ENCODE assay signal across 1 cellular context in the genomic region with DNA sequence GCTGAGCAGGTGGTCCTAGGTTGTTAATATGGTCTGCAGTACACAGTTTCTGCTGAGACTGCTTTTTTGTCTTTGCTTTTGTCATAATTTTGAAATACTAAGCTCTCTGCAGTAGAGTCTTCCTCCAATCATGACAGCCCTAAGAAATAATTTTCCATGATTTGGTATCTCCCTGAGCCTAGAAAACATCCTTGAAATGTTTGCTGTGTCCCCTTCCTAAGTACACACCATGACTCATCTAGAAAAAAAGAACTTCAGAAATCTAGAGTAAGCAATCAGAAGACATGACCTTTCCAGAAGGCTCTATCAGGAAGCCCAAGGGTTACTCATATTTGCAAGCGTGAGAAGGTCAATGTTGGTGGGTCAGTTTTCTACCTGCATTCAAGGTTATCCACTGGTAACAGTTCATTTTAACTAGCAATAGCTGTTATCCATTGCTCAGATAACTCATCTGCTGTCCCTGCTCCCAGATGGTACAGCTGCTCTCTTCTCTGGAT.
TF ChIP-seq lines count a peak whose summit lies in the region.

No MANE protein-coding gene starts in this region.

TF ChIP-seq in HepG2, 621 proteins besides CTCF, POLR2A, EP300 and RAD21 (continued from another document and continues in another):
- TF ChIP-seq, protein P1, sequence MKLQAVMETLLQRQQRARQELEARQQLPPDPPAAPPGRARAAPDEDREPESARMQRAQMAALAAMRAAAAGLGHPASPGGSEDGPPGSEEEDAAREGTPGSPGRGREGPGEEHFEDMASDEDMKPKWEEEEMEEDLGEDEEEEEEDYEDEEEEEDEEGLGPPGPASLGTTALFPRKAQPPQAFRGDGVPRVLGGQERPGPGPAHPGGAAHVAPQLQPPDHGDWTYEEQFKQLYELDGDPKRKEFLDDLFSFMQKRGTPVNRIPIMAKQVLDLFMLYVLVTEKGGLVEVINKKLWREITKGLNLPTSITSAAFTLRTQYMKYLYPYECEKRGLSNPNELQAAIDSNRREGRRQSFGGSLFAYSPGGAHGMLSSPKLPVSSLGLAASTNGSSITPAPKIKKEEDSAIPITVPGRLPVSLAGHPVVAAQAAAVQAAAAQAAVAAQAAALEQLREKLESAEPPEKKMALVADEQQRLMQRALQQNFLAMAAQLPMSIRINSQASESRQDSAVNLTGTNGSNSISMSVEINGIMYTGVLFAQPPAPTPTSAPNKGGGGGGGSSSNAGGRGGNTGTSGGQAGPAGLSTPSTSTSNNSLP (IDR thresholded peaks at IDR 0.05; ENCODE audit: low read depth, low read length): 0 out of 2 replicates have a peak, but pooled peaks have one; percentile 29
- TF ChIP-seq ZFAT (CRISPR knock-in tag; conservative IDR thresholded peaks at IDR 0.05) (no peak), ZNF136 (CRISPR knock-in tag; IDR thresholded peaks at IDR 0.05; ENCODE audit: low read depth) (no peak), SP5 (CRISPR knock-in tag; IDR thresholded peaks at IDR 0.05; ENCODE audit: borderline replicate concordance, low read depth) (no peak), JUNB (CRISPR knock-in tag; IDR thresholded peaks at IDR 0.05; ENCODE audit: borderline replicate concordance) (peak; percentile 64; the same call in 1 of the 2 replicates), SAFB2 (CRISPR knock-in tag; IDR thresholded peaks at IDR 0.05; ENCODE audit: borderline replicate concordance, low read depth) (no peak; the same call in 1 of the 2 replicates), CENPX (CRISPR knock-in tag; IDR thresholded peaks at IDR 0.05) (no peak), MBD4 (IDR thresholded peaks at IDR 0.05; ENCODE audit: borderline replicate concordance, low read length) (no peak), ZNF567 (CRISPR knock-in tag; IDR thresholded peaks at IDR 0.05; ENCODE audit: borderline replicate concordance) (no peak), GATAD1 (CRISPR knock-in tag; IDR thresholded peaks at IDR 0.05) (no peak), KLF9 (CRISPR knock-in tag; IDR thresholded peaks at IDR 0.05; ENCODE audit: low read depth) (no peak), KLF16 (CRISPR knock-in tag; IDR thresholded peaks at IDR 0.05) (no peak; a peak in 1 of 4 replicates), MAZ (IDR thresholded peaks at IDR 0.05; ENCODE audit: borderline replicate concordance, low read depth, low read length) (no peak), MAZ (CRISPR knock-in tag; IDR thresholded peaks at IDR 0.05; ENCODE audit: low read depth) (no peak), ZNF232 (CRISPR knock-in tag; IDR thresholded peaks at IDR 0.05; ENCODE audit: borderline replicate concordance) (no peak), HNF4G (IDR thresholded peaks at IDR 0.05; ENCODE audit: borderline replicate concordance, low read depth, low read length) (peak; percentile 51; the same call in 1 of the 2 replicates), HNF4G (CRISPR knock-in tag; IDR thresholded peaks at IDR 0.05; ENCODE audit: borderline replicate concordance, low read depth) (no peak), KDM5B (CRISPR knock-in tag; IDR thresholded peaks at IDR 0.05; ENCODE audit: borderline replicate concordance) (no peak), ZNF20 (CRISPR knock-in tag; IDR thresholded peaks at IDR 0.05) (no peak), SMC3 (IDR thresholded peaks at IDR 0.05; ENCODE audit: low read length) (no peak), BRD4 (CRISPR knock-in tag; IDR thresholded peaks at IDR 0.05) (no peak), SATB2 (CRISPR knock-in tag; IDR thresholded peaks at IDR 0.05) (no peak), ZNF773 (CRISPR knock-in tag; IDR thresholded peaks at IDR 0.05; ENCODE audit: borderline replicate concordance) (no peak), SOX6 (IDR thresholded peaks at IDR 0.05) (no peak), SOX6 (CRISPR knock-in tag; IDR thresholded peaks at IDR 0.05) (no peak), PHB2 (IDR thresholded peaks at IDR 0.05; ENCODE audit: partially characterized antibody) (no peak), ETV5 (CRISPR knock-in tag; IDR thresholded peaks at IDR 0.05; ENCODE audit: borderline replicate concordance) (peak; percentile 42; the same call in 1 of the 2 replicates), ZNF543 (CRISPR knock-in tag; IDR thresholded peaks at IDR 0.05) (no peak), ZMAT3 (CRISPR knock-in tag; conservative IDR thresholded peaks at IDR 0.05) (no peak), ZFY (CRISPR knock-in tag; IDR thresholded peaks at IDR 0.05) (peak; percentile 4; the same call in 1 of the 2 replicates), ZSCAN25 (CRISPR knock-in tag; IDR thresholded peaks at IDR 0.05) (no peak), RXRA (CRISPR knock-in tag; IDR thresholded peaks at IDR 0.05) (no peak; the same call in 1 of the 2 replicates), ZNF703 (CRISPR knock-in tag; IDR thresholded peaks at IDR 0.05; ENCODE audit: borderline replicate concordance) (no peak), ZBTB7B (CRISPR knock-in tag; IDR thresholded peaks at IDR 0.05) (no peak), BHLHE40 (IDR thresholded peaks at IDR 0.05; ENCODE audit: low read length) (no peak), ZNF737 (CRISPR knock-in tag; IDR thresholded peaks at IDR 0.05; ENCODE audit: borderline replicate concordance) (no peak), ZNF264 (CRISPR knock-in tag; IDR thresholded peaks at IDR 0.05) (no peak; the same call in 1 of the 2 replicates), KLF11 (CRISPR knock-in tag; IDR thresholded peaks at IDR 0.05) (no peak)
- TF ChIP-seq, protein P2, sequence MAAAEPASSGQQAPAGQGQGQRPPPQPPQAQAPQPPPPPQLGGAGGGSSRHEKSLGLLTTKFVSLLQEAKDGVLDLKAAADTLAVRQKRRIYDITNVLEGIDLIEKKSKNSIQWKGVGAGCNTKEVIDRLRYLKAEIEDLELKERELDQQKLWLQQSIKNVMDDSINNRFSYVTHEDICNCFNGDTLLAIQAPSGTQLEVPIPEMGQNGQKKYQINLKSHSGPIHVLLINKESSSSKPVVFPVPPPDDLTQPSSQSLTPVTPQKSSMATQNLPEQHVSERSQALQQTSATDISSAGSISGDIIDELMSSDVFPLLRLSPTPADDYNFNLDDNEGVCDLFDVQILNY (CRISPR knock-in tag; conservative IDR thresholded peaks at IDR 0.05): no peak
- TF ChIP-seq, protein P3, sequence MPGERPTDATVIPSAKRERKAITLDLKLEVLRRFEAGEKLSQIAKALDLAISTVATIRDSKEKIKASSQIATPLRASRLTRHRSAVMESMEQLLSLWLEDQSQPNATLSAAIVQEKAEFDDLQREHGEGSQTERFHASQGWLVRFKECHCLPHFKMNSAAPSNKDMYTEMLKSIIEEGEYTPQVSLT (CRISPR knock-in tag; IDR thresholded peaks at IDR 0.05; ENCODE audit: borderline replicate concordance, low read depth): no peak
- TF ChIP-seq, protein P4, sequence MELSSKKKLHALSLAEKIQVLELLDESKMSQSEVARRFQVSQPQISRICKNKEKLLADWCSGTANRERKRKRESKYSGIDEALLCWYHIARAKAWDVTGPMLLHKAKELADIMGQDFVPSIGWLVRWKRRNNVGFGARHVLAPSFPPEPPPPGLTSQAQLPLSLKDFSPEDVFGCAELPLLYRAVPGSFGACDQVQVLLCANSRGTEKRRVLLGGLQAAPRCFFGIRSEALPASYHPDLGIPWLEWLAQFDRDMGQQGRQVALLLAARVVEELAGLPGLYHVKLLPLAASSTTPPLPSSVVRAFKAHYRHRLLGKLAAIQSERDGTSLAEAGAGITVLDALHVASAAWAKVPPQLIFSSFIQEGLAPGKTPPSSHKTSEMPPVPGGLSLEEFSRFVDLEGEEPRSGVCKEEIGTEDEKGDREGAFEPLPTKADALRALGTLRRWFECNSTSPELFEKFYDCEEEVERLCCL (CRISPR knock-in tag; IDR thresholded peaks at IDR 0.05; ENCODE audit: borderline replicate concordance): no peak
- TF ChIP-seq, protein P5, sequence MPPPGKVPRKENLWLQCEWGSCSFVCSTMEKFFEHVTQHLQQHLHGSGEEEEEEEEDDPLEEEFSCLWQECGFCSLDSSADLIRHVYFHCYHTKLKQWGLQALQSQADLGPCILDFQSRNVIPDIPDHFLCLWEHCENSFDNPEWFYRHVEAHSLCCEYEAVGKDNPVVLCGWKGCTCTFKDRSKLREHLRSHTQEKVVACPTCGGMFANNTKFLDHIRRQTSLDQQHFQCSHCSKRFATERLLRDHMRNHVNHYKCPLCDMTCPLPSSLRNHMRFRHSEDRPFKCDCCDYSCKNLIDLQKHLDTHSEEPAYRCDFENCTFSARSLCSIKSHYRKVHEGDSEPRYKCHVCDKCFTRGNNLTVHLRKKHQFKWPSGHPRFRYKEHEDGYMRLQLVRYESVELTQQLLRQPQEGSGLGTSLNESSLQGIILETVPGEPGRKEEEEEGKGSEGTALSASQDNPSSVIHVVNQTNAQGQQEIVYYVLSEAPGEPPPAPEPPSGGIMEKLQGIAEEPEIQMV (CRISPR knock-in tag; IDR thresholded peaks at IDR 0.05; ENCODE audit: low read depth): no peak
- TF ChIP-seq, protein P6, sequence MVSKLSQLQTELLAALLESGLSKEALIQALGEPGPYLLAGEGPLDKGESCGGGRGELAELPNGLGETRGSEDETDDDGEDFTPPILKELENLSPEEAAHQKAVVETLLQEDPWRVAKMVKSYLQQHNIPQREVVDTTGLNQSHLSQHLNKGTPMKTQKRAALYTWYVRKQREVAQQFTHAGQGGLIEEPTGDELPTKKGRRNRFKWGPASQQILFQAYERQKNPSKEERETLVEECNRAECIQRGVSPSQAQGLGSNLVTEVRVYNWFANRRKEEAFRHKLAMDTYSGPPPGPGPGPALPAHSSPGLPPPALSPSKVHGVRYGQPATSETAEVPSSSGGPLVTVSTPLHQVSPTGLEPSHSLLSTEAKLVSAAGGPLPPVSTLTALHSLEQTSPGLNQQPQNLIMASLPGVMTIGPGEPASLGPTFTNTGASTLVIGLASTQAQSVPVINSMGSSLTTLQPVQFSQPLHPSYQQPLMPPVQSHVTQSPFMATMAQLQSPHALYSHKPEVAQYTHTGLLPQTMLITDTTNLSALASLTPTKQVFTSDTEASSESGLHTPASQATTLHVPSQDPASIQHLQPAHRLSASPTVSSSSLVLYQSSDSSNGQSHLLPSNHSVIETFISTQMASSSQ (IDR thresholded peaks at IDR 0.05; ENCODE audit: low read depth): no peak
- TF ChIP-seq, protein P6 (CRISPR knock-in tag; IDR thresholded peaks at IDR 0.05; ENCODE audit: borderline replicate concordance): peak; percentile 28; the same call in 1 of the 2 replicates
- TF ChIP-seq, protein P7, sequence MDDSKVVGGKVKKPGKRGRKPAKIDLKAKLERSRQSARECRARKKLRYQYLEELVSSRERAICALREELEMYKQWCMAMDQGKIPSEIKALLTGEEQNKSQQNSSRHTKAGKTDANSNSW (CRISPR knock-in tag; IDR thresholded peaks at IDR 0.05; ENCODE audit: borderline replicate concordance): no peak
- TF ChIP-seq, protein P8, sequence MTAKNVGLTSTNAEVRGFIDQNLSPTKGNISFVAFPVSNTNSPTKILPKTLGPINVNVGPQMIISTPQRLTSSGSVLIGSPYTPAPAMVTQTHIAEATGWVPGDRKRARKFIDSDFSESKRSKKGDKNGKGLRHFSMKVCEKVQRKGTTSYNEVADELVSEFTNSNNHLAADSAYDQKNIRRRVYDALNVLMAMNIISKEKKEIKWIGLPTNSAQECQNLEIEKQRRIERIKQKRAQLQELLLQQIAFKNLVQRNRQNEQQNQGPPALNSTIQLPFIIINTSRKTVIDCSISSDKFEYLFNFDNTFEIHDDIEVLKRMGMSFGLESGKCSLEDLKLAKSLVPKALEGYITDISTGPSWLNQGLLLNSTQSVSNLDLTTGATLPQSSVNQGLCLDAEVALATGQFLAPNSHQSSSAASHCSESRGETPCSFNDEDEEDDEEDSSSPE (CRISPR knock-in tag; IDR thresholded peaks at IDR 0.05): no peak
- TF ChIP-seq, protein P9, sequence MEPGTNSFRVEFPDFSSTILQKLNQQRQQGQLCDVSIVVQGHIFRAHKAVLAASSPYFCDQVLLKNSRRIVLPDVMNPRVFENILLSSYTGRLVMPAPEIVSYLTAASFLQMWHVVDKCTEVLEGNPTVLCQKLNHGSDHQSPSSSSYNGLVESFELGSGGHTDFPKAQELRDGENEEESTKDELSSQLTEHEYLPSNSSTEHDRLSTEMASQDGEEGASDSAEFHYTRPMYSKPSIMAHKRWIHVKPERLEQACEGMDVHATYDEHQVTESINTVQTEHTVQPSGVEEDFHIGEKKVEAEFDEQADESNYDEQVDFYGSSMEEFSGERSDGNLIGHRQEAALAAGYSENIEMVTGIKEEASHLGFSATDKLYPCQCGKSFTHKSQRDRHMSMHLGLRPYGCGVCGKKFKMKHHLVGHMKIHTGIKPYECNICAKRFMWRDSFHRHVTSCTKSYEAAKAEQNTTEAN (CRISPR knock-in tag; conservative IDR thresholded peaks at IDR 0.05): 0 out of 2 replicates have a peak, but pooled peaks have one; percentile 38
- TF ChIP-seq, protein P10, sequence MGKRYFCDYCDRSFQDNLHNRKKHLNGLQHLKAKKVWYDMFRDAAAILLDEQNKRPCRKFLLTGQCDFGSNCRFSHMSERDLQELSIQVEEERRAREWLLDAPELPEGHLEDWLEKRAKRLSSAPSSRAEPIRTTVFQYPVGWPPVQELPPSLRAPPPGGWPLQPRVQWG (CRISPR knock-in tag; IDR thresholded peaks at IDR 0.05; ENCODE audit: borderline replicate concordance, low read depth): no peak
- TF ChIP-seq, protein P11, sequence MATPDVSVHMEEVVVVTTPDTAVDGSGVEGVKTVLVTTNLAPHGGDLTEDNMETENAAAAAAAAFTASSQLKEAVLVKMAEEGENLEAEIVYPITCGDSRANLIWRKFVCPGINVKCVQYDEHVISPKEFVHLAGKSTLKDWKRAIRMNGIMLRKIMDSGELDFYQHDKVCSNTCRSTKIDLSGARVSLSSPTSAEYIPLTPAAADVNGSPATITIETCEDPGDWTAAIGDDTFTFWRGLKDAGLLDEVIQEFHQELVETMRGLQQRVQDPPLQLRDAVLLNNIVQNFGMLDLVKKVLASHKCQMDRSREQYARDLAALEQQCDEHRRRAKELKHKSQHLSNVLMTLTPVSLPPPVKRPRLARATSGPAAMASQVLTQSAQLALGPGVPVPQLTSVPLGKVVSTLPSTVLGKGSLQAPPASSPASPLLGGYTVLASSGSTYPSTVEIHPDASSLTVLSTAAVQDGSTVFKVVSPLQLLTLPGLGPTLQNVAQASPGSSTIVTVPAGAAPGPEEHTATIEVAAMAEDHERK (CRISPR knock-in tag; IDR thresholded peaks at IDR 0.05; ENCODE audit: low read depth): no peak
